Comparison of ENCODE assay signal across 28 cellular contexts in the genomic region with DNA sequence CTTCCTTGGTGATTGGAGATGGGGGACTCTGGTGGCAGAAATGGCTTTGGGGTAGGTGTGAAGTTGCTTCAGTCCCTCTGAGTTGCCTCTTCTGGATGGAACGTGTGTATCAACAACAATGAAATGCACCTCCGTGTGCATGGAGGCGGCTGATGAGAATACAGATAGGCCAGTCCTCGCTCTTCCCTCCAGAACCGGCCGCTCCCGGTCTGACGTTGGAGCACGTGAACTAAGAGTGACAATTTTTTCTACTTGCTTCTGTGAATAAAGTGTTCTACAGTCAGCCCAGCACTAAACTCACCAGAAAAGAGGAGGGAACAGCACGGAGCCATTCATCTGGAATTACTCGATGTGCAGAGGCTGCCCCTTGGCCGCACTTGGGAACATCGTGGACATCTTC.
"Had no signal": no experiment of that assay in that cellular context is flagged by ENCODE, and none has a peak within 500 bp of the region (broad histone marks: within the 10 kb centered on the region; RNA-seq: fewer than 3 reads in every experiment).

No MANE protein-coding gene starts in this region.

- H3K9me3 ChIP-seq: body of pancreas, neutrophil, right lobe of liver, thyroid gland had no signal

- H3K4me1 ChIP-seq: body of pancreas, parathyroid adenoma, right lobe of liver had no signal

- H3K36me3 ChIP-seq: right lobe of liver, thyroid gland had no signal

- H3K4me1 Mint-ChIP-seq: activated naive CD8-positive, alpha-beta T cell treated with anti-CD3 and anti-CD28 coated beads, Interleukin-2, amount 10 ng/mL, durations not matched to agents 7 days and 5 days; naive thymus-derived CD4-positive, alpha-beta T cell had no signal

- FAIRE-seq: endometrium, keratinocyte, small intestine had no signal

- H3K27me3 ChIP-seq: body of pancreas, neutrophil, right lobe of liver had no signal

- ATAC-seq: activated T-cell treated with anti-CD3 and anti-CD28 coated beads, Interleukin-2, amount 50 U/mL, for 72 hours; body of pancreas; naive thymus-derived CD4-positive, alpha-beta T cell; right lobe of liver; stimulated activated naive CD8-positive, alpha-beta T cell treated with anti-CD3 and anti-CD28 coated beads, Interleukin-15, Interleukin-2, amounts not matched to agents 100 U/mL and 50 U/mL, for 24 hours; T-helper 17 cell had no signal

- H3K79me2 ChIP-seq: parathyroid adenoma had no signal

- H3K27ac ChIP-seq: body of pancreas, neutrophil, parathyroid adenoma, right lobe of liver, thyroid gland had no signal

- H3K4me3 ChIP-seq: body of pancreas, lung, right lobe of liver, thyroid gland had no signal

- H3K9me3 Mint-ChIP-seq: activated naive CD4-positive, alpha-beta T cell treated with anti-CD3 and anti-CD28 coated beads for 36 hours; activated naive CD8-positive, alpha-beta T cell treated with anti-CD3 and anti-CD28 coated beads, Interleukin-2, amount 10 ng/mL, durations not matched to agents 7 days and 5 days; activated T-cell treated with anti-CD3 and anti-CD28 coated beads, Interleukin-2, amount 50 U/mL, for 72 hours; dendritic cell treated with granulocyte-macrophage colony-stimulating factor and Interleukin-4, amounts not matched to agents 40 ng/mL and 50 ng/mL, for 4 days had no signal

- H3K4me3 Mint-ChIP-seq: activated naive CD4-positive, alpha-beta T cell treated with anti-CD3 and anti-CD28 coated beads for 36 hours; activated naive CD8-positive, alpha-beta T cell treated with anti-CD3 and anti-CD28 coated beads, Interleukin-2, amount 10 ng/mL, durations not matched to agents 7 days and 5 days; activated T-cell treated with anti-CD3 and anti-CD28 coated beads, Interleukin-2, amount 50 U/mL, for 72 hours; dendritic cell treated with granulocyte-macrophage colony-stimulating factor and Interleukin-4, amounts not matched to agents 40 ng/mL and 50 ng/mL, for 4 days; naive thymus-derived CD4-positive, alpha-beta T cell; T-helper 17 cell had no signal

- H3K9ac ChIP-seq: parathyroid adenoma had no signal

- DNase-seq: activated CD4-positive, alpha-beta T cell treated with anti-CD3 and anti-CD28 coated beads for 4 hours; activated CD4-positive, alpha-beta T cell treated with anti-CD3 and anti-CD28 coated beads, Interleukin-2, amount 50 U/mL, for 48 hours; activated CD4-positive, CD25-positive, alpha-beta regulatory T cell; activated CD8-positive, alpha-beta memory T cell treated with anti-CD3 and anti-CD28 coated beads, Interleukin-2, amount 50 U/mL, for 48 hours; activated effector memory CD4-positive, alpha-beta T cell treated with Interleukin-2 at 50 U/mL for 16 hours; activated naive CD4-positive, alpha-beta T cell treated with anti-CD3 and anti-CD28 coated beads for 36 hours; activated naive CD8-positive, alpha-beta T cell treated with anti-CD3 and anti-CD28 coated beads, Interleukin-2, amount 10 ng/mL, durations not matched to agents 7 days and 5 days; activated T-cell treated with anti-CD3 and anti-CD28 coated beads, Interleukin-2, amount 50 U/mL, for 72 hours; caudate nucleus; effector CD4-positive, alpha-beta T cell; erythroblast; foreskin fibroblast; naive thymus-derived CD4-positive, alpha-beta T cell; small intestine; stimulated activated CD4-positive, alpha-beta T cell treated with anti-CD3 and anti-CD28 coated beads, Interleukin-15, amount 100 ng/mL, for 24 hours; stimulated activated CD8-positive, alpha-beta memory T cell treated with anti-CD3 and anti-CD28 coated beads, Interleukin-4, amount 100 ng/mL, for 48 hours; stimulated activated naive CD8-positive, alpha-beta T cell treated with anti-CD3 and anti-CD28 coated beads, Interleukin-15, Interleukin-2, amounts not matched to agents 100 U/mL and 50 U/mL, for 24 hours; SW 1271; T-helper 17 cell; thyroid gland had no signal

- H3K27me3 Mint-ChIP-seq: activated naive CD8-positive, alpha-beta T cell treated with anti-CD3 and anti-CD28 coated beads, Interleukin-2, amount 10 ng/mL, durations not matched to agents 7 days and 5 days; dendritic cell treated with granulocyte-macrophage colony-stimulating factor and Interleukin-4, amounts not matched to agents 40 ng/mL and 50 ng/mL, for 4 days; naive thymus-derived CD4-positive, alpha-beta T cell; T-helper 17 cell had no signal

- H3K27ac Mint-ChIP-seq: activated naive CD4-positive, alpha-beta T cell treated with anti-CD3 and anti-CD28 coated beads for 36 hours; activated naive CD8-positive, alpha-beta T cell treated with anti-CD3 and anti-CD28 coated beads, Interleukin-2, amount 10 ng/mL, durations not matched to agents 7 days and 5 days; activated T-cell treated with anti-CD3 and anti-CD28 coated beads, Interleukin-2, amount 50 U/mL, for 72 hours; dendritic cell treated with granulocyte-macrophage colony-stimulating factor and Interleukin-4, amounts not matched to agents 40 ng/mL and 50 ng/mL, for 4 days; naive thymus-derived CD4-positive, alpha-beta T cell; T-helper 17 cell had no signal

- H2AFZ ChIP-seq: parathyroid adenoma had no signal
